ENCODE assay signal across 17 cellular contexts in genomic region chr9:113651896-113652295, GRCh38.
"Had no signal": no experiment of that assay in that cellular context is flagged by ENCODE, and none has a peak within 500 bp of the region (broad histone marks: within the 10 kb centered on the region; RNA-seq: fewer than 3 reads in every experiment).

No MANE protein-coding gene starts in this region.

- DNase-seq: activated CD4-positive, CD25-positive, alpha-beta regulatory T cell treated with anti-CD3 and anti-CD28 coated beads, Interleukin-2, amount 50 U/mL, for 72 hours; activated T-cell treated with anti-CD3 and anti-CD28 coated beads, Interleukin-2, amount 50 U/mL, for 1 hour; cerebellar nuclear complex; dermis blood vessel endothelial cell; effector memory CD4-positive, alpha-beta T cell; esophagus squamous epithelium; heart right ventricle; left ventricle myocardium superior; naive thymus-derived CD8-positive, alpha-beta T cell; stimulated activated CD4-positive, alpha-beta T cell treated with anti-CD3 and anti-CD28 coated beads, Interleukin-2, amount 100 ng/mL, for 24 hours; stimulated activated naive CD8-positive, alpha-beta T cell treated with anti-CD3 and anti-CD28 coated beads, Interleukin-15, amount 100 ng/mL, for 72 hours; T1000; trophoblast cell had no signal

- H3K27ac ChIP-seq: esophagus squamous epithelium, parathyroid adenoma, suprapubic skin had no signal

- H3K27ac Mint-ChIP-seq: activated naive CD8-positive, alpha-beta T cell; memory B cell; naive thymus-derived CD8-positive, alpha-beta T cell had no signal

- H3K27me3 ChIP-seq: heart right ventricle, suprapubic skin had no signal

- H3K9me3 Mint-ChIP-seq: memory B cell; naive thymus-derived CD8-positive, alpha-beta T cell; stimulated activated naive CD8-positive, alpha-beta T cell treated with anti-CD3 and anti-CD28 coated beads, Interleukin-15, amount 100 ng/mL, for 72 hours had no signal

- ATAC-seq: heart right ventricle; left ventricle myocardium superior; naive thymus-derived CD8-positive, alpha-beta T cell; stimulated activated naive CD8-positive, alpha-beta T cell treated with anti-CD3 and anti-CD28 coated beads, Interleukin-15, amount 100 ng/mL, for 72 hours had no signal

- H3K36me3 Mint-ChIP-seq: activated naive CD8-positive, alpha-beta T cell; memory B cell; naive thymus-derived CD8-positive, alpha-beta T cell had no signal

- H3K79me2 ChIP-seq: parathyroid adenoma had no signal

- H3K4me3 ChIP-seq: esophagus squamous epithelium, heart right ventricle, suprapubic skin had no signal

- H3K9me3 ChIP-seq: esophagus squamous epithelium, heart right ventricle, suprapubic skin had no signal

- H3K9ac ChIP-seq: parathyroid adenoma had no signal

- H2AFZ ChIP-seq: parathyroid adenoma had no signal

- H3K4me3 Mint-ChIP-seq: activated naive CD8-positive, alpha-beta T cell; memory B cell; naive thymus-derived CD8-positive, alpha-beta T cell; stimulated activated naive CD8-positive, alpha-beta T cell treated with anti-CD3 and anti-CD28 coated beads, Interleukin-15, amount 100 ng/mL, for 72 hours had no signal

- H3K27me3 Mint-ChIP-seq: activated naive CD8-positive, alpha-beta T cell had no signal

- H3K36me3 ChIP-seq: esophagus squamous epithelium, heart right ventricle, suprapubic skin had no signal
